8 cellular contexts compared by ENCODE assay signal in the genomic region with DNA sequence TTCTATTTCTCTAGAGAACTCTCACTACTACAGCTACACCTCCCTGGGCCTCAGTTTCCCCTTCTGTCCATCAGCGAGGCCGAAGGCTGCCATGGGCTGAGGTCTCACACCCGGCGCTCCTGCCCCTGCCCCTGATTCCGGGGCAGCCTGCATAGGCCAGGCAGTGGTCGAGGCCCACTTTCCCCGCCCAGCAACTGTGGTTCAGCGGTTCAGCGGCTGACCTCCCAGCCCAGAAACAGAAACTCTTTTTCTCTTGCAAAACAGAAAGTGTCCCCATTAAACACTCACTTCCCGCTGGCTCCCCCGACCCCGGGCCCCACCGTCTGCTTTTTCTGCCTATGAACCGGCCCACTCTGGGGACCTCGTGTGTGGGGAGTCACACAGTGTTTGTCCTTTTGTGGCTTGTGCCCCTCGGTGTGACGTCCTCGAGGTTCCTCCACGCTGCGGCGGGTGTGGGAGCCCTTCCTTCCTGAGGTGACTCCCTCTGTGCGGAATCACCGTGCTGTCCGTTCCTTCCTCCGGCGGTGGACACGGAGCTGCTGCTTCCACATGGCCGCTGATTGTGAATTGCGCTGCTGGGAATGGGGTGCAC.
DNase-seq lines count a peak whose midpoint lies in the region; ATAC-seq lines count a peak whose summit lies in the region.

No MANE protein-coding gene starts in this region.

- ATAC-seq in HG02981 (IDR thresholded peaks at IDR 0.05; ENCODE audit: unreplicated experiment): peak; percentile 44
- peak; percentile 30 for ATAC-seq in stimulated activated naive CD8-positive, alpha-beta T cell treated with anti-CD3 and anti-CD28 coated beads, Interleukin-15, Interleukin-2, amounts not matched to agents 100 U/mL and 50 U/mL, for 24 hours
- ATAC-seq in GM18519 (IDR thresholded peaks at IDR 0.05; ENCODE audit: low FRiP score, unreplicated experiment): no peak
- no peak for ATAC-seq in GM21423 (IDR thresholded peaks at IDR 0.05; ENCODE audit: unreplicated experiment)

- peaks cover 4% of the 10 kb centered on the region for H3K36me3 Mint-ChIP-seq in activated T-cell treated with anti-CD3 and anti-CD28 coated beads, Interleukin-2, amount 50 U/mL, for 24 hours (ENCODE audit: low read depth)

- DNase-seq in D341Med (ENCODE audit: low spot score): peak; percentile 27
- DNase-seq in activated T-cell treated with anti-CD3 and anti-CD28 coated beads, Interleukin-2, amount 50 U/mL, for 24 hours: peak; percentile 68
- peak; percentile 48 for DNase-seq in left kidney (ENCODE audit: low read depth, low spot score)
- peak; percentile 74 for DNase-seq in stimulated activated naive CD8-positive, alpha-beta T cell treated with anti-CD3 and anti-CD28 coated beads, Interleukin-15, Interleukin-2, amounts not matched to agents 100 U/mL and 50 U/mL, for 24 hours
- no peak for DNase-seq in T1000 (lab: John Stamatoyannopoulos, UW)

- H3K9me3 Mint-ChIP-seq in activated T-cell treated with anti-CD3 and anti-CD28 coated beads, Interleukin-2, amount 50 U/mL, for 24 hours: no peaks in the 10 kb centered on the region

- peaks cover 2% of the 10 kb centered on the region for H3K27me3 Mint-ChIP-seq in activated T-cell treated with anti-CD3 and anti-CD28 coated beads, Interleukin-2, amount 50 U/mL, for 24 hours

- peak overlapping the region; percentile 83 for H3K27ac Mint-ChIP-seq in activated T-cell treated with anti-CD3 and anti-CD28 coated beads, Interleukin-2, amount 50 U/mL, for 24 hours

- peaks cover 37% of the 10 kb centered on the region for H3K4me1 Mint-ChIP-seq in activated T-cell treated with anti-CD3 and anti-CD28 coated beads, Interleukin-2, amount 50 U/mL, for 24 hours (ENCODE audit: low read depth)

- peak overlapping the region; percentile 62 for H3K4me3 Mint-ChIP-seq in activated T-cell treated with anti-CD3 and anti-CD28 coated beads, Interleukin-2, amount 50 U/mL, for 24 hours

Comparison
In these comparisons a context has a peak if more than half of its experiments do, and no peak if none do; other contexts are left out.
1. ATAC-seq: peak in HG02981 (single experiment) and stimulated activated naive CD8-positive, alpha-beta T cell treated with anti-CD3 and anti-CD28 coated beads, Interleukin-15, Interleukin-2, amounts not matched to agents 100 U/mL and 50 U/mL, for 24 hours (single experiment); none in GM18519 (single experiment) and GM21423 (single experiment).